Comparison of ENCODE assay signal across 1 cellular context in genomic region chr15:43748376-43748775, GRCh38.
TF ChIP-seq lines count a peak whose summit lies in the region.

No MANE protein-coding gene starts in this region.

TF ChIP-seq in SK-N-SH, 30 proteins besides CTCF, POLR2A, EP300 and RAD21 (continued from another document):
- no peak for TF ChIP-seq SIN3A (IDR thresholded peaks at IDR 0.05; ENCODE audit: borderline replicate concordance, low read depth, low read length)
- TF ChIP-seq ELF1 (IDR thresholded peaks at IDR 0.05) = no peak
- no peak for TF ChIP-seq NRF1 (IDR thresholded peaks at IDR 0.05; ENCODE audit: low read depth, low read length)
- TF ChIP-seq FOXM1 (IDR thresholded peaks at IDR 0.05; ENCODE audit: low read depth) = no peak
- TF ChIP-seq YY1 (IDR thresholded peaks at IDR 0.05; ENCODE audit: low read depth) = no peak
- no peak for TF ChIP-seq TAF1 (IDR thresholded peaks at IDR 0.05; ENCODE audit: borderline replicate concordance, low read depth, low read length)
- no peak for TF ChIP-seq TEAD4 (IDR thresholded peaks at IDR 0.05; ENCODE audit: borderline replicate concordance, insufficient read depth)
- TF ChIP-seq GATA2 (CRISPR knock-in tag; IDR thresholded peaks at IDR 0.05) = no peak
- TF ChIP-seq CHD2 (IDR thresholded peaks at IDR 0.05; ENCODE audit: low read length, partially characterized antibody) = no peak
- no peak for TF ChIP-seq NFIC (IDR thresholded peaks at IDR 0.05; ENCODE audit: borderline replicate concordance)
- no peak for TF ChIP-seq RFX5 (IDR thresholded peaks at IDR 0.05; ENCODE audit: low read length)
- TF ChIP-seq RCOR1 (IDR thresholded peaks at IDR 0.05; ENCODE audit: low read length) = no peak
